ENCODE assay signal across 1 cellular context in genomic region chr11:94494200-94494545, GRCh38.
TF ChIP-seq lines count a peak whose summit lies in the region.

No MANE protein-coding gene starts in this region.

TF ChIP-seq in HEK293, 187 proteins besides CTCF, POLR2A, EP300 and RAD21 (continued from another document):
- TF ChIP-seq ZNF518A (tag by site-specific recombination; conservative IDR thresholded peaks at IDR 0.05; ENCODE audit: low read depth) = no peak
- no peak for TF ChIP-seq ZNF785 (tag by site-specific recombination; IDR thresholded peaks at IDR 0.05)
- TF ChIP-seq ZBTB44 (tag by site-specific recombination; IDR thresholded peaks at IDR 0.05) = no peak
- peak; percentile 91 for TF ChIP-seq SCRT2 (tag by site-specific recombination; IDR thresholded peaks at IDR 0.05)
